In genomic region chr7:128108129-128108528, GRCh38 we compare ENCODE assay signal across 10 cellular contexts.
A peak's percentile ranks its signal among the peaks of the same experiment; 100 is the strongest.
DNase-seq lines count a peak whose midpoint lies in the region; ATAC-seq and TF ChIP-seq lines count a peak whose summit lies in the region.
"Had no signal": no experiment of that assay in that cellular context is flagged by ENCODE, and none has a peak within 500 bp of the region (broad histone marks: within the 10 kb centered on the region; RNA-seq: fewer than 3 reads in every experiment).

No MANE protein-coding gene starts in this region.

- no peaks in the 10 kb centered on the region for H4K20me1 ChIP-seq in OCI-LY3 (ENCODE audit: insufficient read depth, low read length)

- H3K27me3 ChIP-seq in OCI-LY3 (ENCODE audit: low read depth, low read length) = peaks cover 14% of the 10 kb centered on the region

- no peaks in the 10 kb centered on the region for H3K9me3 ChIP-seq in OCI-LY3 (ENCODE audit: insufficient read depth, low read length)

- no peaks in the 10 kb centered on the region for H3K9me3 Mint-ChIP-seq in stimulated activated naive CD8-positive, alpha-beta T cell treated with anti-CD3 and anti-CD28 coated beads, Interleukin-15, amount 100 ng/mL, for 72 hours
- H3K9me3 Mint-ChIP-seq in immature natural killer cell = no peaks in the 10 kb centered on the region

- peak overlapping the region; percentile 54 for H3K4me3 ChIP-seq in OCI-LY3 (ENCODE audit: low read length)

- H3K27ac Mint-ChIP-seq in stimulated activated naive CD8-positive, alpha-beta T cell treated with anti-CD3 and anti-CD28 coated beads, Interleukin-15, amount 100 ng/mL, for 72 hours = no peak overlapping the region
- H3K27ac Mint-ChIP-seq in immature natural killer cell = peak overlapping the region in 3 of 6 donors; percentile 88 to 93 (median 88)

- H3K4me1 ChIP-seq in OCI-LY3 (ENCODE audit: low read length) = peaks cover 27% of the 10 kb centered on the region

- H2AFZ ChIP-seq in OCI-LY3 (ENCODE audit: low read depth, low read length) = no peak overlapping the region

- TF ChIP-seq CTCF in OCI-LY3 (IDR thresholded peaks at IDR 0.05; ENCODE audit: low read depth, low read length) (no peak), GM10266 (IDR thresholded peaks at IDR 0.05; ENCODE audit: control insufficient read depth, insufficient read depth, low read depth, missing control alignments) (no peak)

- H3K27ac ChIP-seq in OCI-LY3 (ENCODE audit: low read length) = no peak overlapping the region
- H3K27ac ChIP-seq: KMS-11 had no signal

- H3K36me3 Mint-ChIP-seq in immature natural killer cell = no peaks in the 10 kb centered on the region

- peaks cover 92% of the 10 kb centered on the region for H3K4me1 Mint-ChIP-seq in stimulated activated naive CD8-positive, alpha-beta T cell treated with anti-CD3 and anti-CD28 coated beads, Interleukin-15, amount 100 ng/mL, for 72 hours
- H3K4me1 Mint-ChIP-seq in immature natural killer cell = peaks cover 73 to 77% of the 10 kb centered on the region in 2 donors

- no peak overlapping the region for H3K9ac ChIP-seq in OCI-LY3 (ENCODE audit: low read length)
- H3K9ac ChIP-seq: KMS-11 had no signal

- ATAC-seq in stimulated activated naive CD8-positive, alpha-beta T cell treated with anti-CD3 and anti-CD28 coated beads, Interleukin-15, amount 100 ng/mL, for 72 hours = peak; percentile 5
- ATAC-seq in stimulated activated naive CD8-positive, alpha-beta T cell treated with anti-CD3 and anti-CD28 coated beads, Interleukin-15, Interleukin-2, amounts not matched to agents 100 U/mL and 50 U/mL, for 24 hours = no peak
- no peak for ATAC-seq in GM19395 (IDR thresholded peaks at IDR 0.05; ENCODE audit: unreplicated experiment)

- peaks cover 12% of the 10 kb centered on the region for H3K27me3 Mint-ChIP-seq in stimulated activated naive CD8-positive, alpha-beta T cell treated with anti-CD3 and anti-CD28 coated beads, Interleukin-15, amount 100 ng/mL, for 72 hours
- H3K27me3 Mint-ChIP-seq in immature natural killer cell (ENCODE audit: low read depth in 3 of 3) = peaks cover 6 to 9% (median 9%) of the 10 kb centered on the region in 3 donors

- no peaks in the 10 kb centered on the region for H3K79me2 ChIP-seq in OCI-LY3 (ENCODE audit: low read length)

- H3K4me3 Mint-ChIP-seq in stimulated activated naive CD8-positive, alpha-beta T cell treated with anti-CD3 and anti-CD28 coated beads, Interleukin-15, amount 100 ng/mL, for 72 hours = peak overlapping the region in 1 of 2 donors; percentile 86
- peak overlapping the region; percentile 59 to 86 (median 78) for H3K4me3 Mint-ChIP-seq in immature natural killer cell

- peak overlapping the region; percentile 74 for H3K4me2 ChIP-seq in OCI-LY3 (ENCODE audit: low read length)
- H3K4me2 ChIP-seq: KMS-11 had no signal

- no peaks in the 10 kb centered on the region for H3K36me3 ChIP-seq in OCI-LY3 (replicated peaks; ENCODE audit: low read depth, low read length)

- no peak for DNase-seq in stimulated activated naive CD8-positive, alpha-beta T cell treated with anti-CD3 and anti-CD28 coated beads, Interleukin-15, amount 100 ng/mL, for 72 hours
- no peak for DNase-seq in stimulated activated naive CD8-positive, alpha-beta T cell treated with anti-CD3 and anti-CD28 coated beads, Interleukin-15, Interleukin-2, amounts not matched to agents 100 U/mL and 50 U/mL, for 24 hours
- DNase-seq in immature natural killer cell (no peak), GM10266 (ENCODE audit: extremely low spot score) (no peak)
- DNase-seq in stimulated activated CD4-positive, alpha-beta T cell treated with anti-CD3 and anti-CD28 coated beads, Interleukin-4, amount 100 ng/mL, for 24 hours = no peak
- DNase-seq: NCI-H1417, SHP77 treated with DMSO at 0.1 percent for 48 hours had no signal
